In genomic region chr3:192194081-192194480, GRCh38 we compare ENCODE assay signal across 22 cellular contexts.
"Had no signal": no experiment of that assay in that cellular context is flagged by ENCODE, and none has a peak within 500 bp of the region (broad histone marks: within the 10 kb centered on the region; RNA-seq: fewer than 3 reads in every experiment).

No MANE protein-coding gene starts in this region.

- H3K4me1 ChIP-seq: colonic mucosa, esophagus squamous epithelium, gastrocnemius medialis, left lung, lower lobe of right lung had no signal

- H3K27ac ChIP-seq: colonic mucosa, epithelial cell of prostate, esophagus squamous epithelium, gastrocnemius medialis, heart right ventricle, left lung, lower lobe of right lung had no signal

- H3K27me3 ChIP-seq: colonic mucosa, esophagus squamous epithelium, gastrocnemius medialis, heart right ventricle, left lung had no signal

- H3K4me3 ChIP-seq: colonic mucosa, esophagus squamous epithelium, gastrocnemius medialis, heart right ventricle, left lung, lower lobe of right lung, mucosa of descending colon had no signal

- ATAC-seq: effector memory CD8-positive, alpha-beta T cell; esophagus mucosa; gastrocnemius medialis; heart right ventricle; left cardiac atrium; left lung; left ventricle myocardium superior; lower lobe of right lung; mucosa of descending colon had no signal

- H3K36me3 ChIP-seq: colonic mucosa, esophagus squamous epithelium, gastrocnemius medialis, heart right ventricle, left lung, lower lobe of right lung had no signal

- H3K9me3 ChIP-seq: colonic mucosa, esophagus squamous epithelium, gastrocnemius medialis, heart right ventricle, left lung, lower lobe of right lung, mucosa of descending colon had no signal

- DNase-seq: colonic mucosa; cortex of kidney; effector CD8-positive, alpha-beta T cell; effector memory CD8-positive, alpha-beta T cell; endodermal cell; erythroblast; esophagus squamous epithelium; foreskin fibroblast; foreskin melanocyte; gastrocnemius medialis; glutamatergic neuron; head of caudate nucleus; heart right ventricle; hippocampal formation; left cardiac atrium; left lung; left ventricle myocardium superior; lower lobe of right lung; mesenchymal stem cell; mucosa of descending colon had no signal
